In the genomic region with DNA sequence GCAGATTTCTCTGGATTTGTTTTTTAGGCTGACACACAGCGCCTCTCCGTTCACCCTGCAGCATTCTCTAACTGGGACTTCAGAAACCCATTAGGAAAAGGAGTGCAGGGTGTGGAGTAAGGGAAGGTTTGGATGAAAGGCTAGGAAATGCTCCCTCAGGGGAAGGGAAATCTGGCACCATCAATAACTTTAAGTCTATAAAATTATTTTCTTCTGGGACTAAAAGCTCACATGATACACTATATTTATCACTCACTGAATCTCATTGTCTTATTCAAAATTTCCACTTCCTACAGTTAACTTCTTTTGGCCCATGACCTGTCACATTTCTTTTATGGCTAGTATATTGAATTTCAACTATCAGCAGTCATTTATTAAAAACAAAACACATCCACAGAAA, we compare ENCODE assay signal across 9 cellular contexts.
"Had no signal": no experiment of that assay in that cellular context is flagged by ENCODE, and none has a peak within 500 bp of the region (broad histone marks: within the 10 kb centered on the region; RNA-seq: fewer than 3 reads in every experiment).

No MANE protein-coding gene starts in this region.

- H3K4me3 Mint-ChIP-seq: HFFc6, IgD-negative memory B cell had no signal

- FAIRE-seq: HepG2 had no signal

- H3K9me3 ChIP-seq: HAP-1 had no signal

- H3K27ac Mint-ChIP-seq: HFFc6 had no signal

- H3K36me3 Mint-ChIP-seq: IgD-negative memory B cell had no signal

- H3K4me3 ChIP-seq: GM23248, HAP-1 had no signal

- H3K36me3 ChIP-seq: HAP-1 had no signal

- H3K4me1 ChIP-seq: HAP-1 had no signal

- H3K9ac ChIP-seq: GM23248 had no signal

- H3K4me1 Mint-ChIP-seq: IgD-negative memory B cell had no signal

- H2AFZ ChIP-seq: GM23248 had no signal

- H3K27ac ChIP-seq: GM23248, HL-60 had no signal

- ATAC-seq: HCT116, HepG2 had no signal

- H3K9me3 Mint-ChIP-seq: HFFc6 had no signal

- DNase-seq: GM23248, GOT3, H7, HFFc6 had no signal
